Comparison of ENCODE assay signal across 1 cellular context in the genomic region with DNA sequence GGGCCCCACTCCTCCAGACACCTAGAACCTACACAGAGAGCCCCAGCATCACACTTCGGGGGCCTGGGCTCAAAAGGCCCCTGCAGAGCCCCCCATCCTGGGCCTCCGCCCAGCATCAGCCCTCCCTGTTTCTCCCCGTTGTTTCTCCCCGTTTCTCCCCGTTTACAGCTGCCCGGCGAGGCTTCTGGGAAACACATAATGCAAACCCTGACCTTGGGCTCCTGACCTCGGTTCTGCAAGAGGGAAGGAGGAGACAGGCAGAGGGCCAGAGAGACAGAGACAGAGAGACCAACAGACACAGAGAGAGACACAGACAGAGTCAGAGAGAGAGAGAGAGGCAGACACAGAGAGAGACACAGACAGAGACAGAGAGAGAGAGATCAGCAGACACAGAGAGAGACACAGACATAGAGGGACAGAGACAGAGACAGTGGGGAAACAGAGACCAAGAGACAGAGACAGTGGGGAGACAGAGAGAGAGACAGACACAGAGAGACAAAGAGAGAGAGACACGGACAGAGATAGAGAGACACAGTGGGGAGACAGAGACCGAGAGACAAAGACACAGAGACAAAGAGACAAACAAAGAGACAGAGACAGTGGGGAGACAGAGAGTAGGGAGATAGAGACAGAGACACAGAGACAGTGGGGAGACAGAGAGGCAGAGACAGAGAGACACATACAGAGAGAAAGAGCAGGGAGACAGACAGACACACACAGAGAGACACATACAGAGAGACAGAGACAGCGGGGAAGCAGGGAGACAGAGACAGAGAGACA.
TF ChIP-seq lines count a peak whose summit lies in the region.

No MANE protein-coding gene starts in this region.

TF ChIP-seq in K562, 482 proteins besides CTCF, POLR2A, EP300 and RAD21 (continued from another document and continues in another):
- TF ChIP-seq, protein P1, sequence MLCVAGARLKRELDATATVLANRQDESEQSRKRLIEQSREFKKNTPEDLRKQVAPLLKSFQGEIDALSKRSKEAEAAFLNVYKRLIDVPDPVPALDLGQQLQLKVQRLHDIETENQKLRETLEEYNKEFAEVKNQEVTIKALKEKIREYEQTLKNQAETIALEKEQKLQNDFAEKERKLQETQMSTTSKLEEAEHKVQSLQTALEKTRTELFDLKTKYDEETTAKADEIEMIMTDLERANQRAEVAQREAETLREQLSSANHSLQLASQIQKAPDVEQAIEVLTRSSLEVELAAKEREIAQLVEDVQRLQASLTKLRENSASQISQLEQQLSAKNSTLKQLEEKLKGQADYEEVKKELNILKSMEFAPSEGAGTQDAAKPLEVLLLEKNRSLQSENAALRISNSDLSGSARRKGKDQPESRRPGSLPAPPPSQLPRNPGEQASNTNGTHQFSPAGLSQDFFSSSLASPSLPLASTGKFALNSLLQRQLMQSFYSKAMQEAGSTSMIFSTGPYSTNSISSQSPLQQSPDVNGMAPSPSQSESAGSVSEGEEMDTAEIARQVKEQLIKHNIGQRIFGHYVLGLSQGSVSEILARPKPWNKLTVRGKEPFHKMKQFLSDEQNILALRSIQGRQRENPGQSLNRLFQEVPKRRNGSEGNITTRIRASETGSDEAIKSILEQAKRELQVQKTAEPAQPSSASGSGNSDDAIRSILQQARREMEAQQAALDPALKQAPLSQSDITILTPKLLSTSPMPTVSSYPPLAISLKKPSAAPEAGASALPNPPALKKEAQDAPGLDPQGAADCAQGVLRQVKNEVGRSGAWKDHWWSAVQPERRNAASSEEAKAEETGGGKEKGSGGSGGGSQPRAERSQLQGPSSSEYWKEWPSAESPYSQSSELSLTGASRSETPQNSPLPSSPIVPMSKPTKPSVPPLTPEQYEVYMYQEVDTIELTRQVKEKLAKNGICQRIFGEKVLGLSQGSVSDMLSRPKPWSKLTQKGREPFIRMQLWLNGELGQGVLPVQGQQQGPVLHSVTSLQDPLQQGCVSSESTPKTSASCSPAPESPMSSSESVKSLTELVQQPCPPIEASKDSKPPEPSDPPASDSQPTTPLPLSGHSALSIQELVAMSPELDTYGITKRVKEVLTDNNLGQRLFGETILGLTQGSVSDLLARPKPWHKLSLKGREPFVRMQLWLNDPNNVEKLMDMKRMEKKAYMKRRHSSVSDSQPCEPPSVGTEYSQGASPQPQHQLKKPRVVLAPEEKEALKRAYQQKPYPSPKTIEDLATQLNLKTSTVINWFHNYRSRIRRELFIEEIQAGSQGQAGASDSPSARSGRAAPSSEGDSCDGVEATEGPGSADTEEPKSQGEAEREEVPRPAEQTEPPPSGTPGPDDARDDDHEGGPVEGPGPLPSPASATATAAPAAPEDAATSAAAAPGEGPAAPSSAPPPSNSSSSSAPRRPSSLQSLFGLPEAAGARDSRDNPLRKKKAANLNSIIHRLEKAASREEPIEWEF (CRISPR knock-in tag; IDR thresholded peaks at IDR 0.05), result no peak
- TF ChIP-seq CCNT2 (IDR thresholded peaks at IDR 0.05; ENCODE audit: borderline replicate concordance, extremely low read depth, insufficient read length, low read depth, low read length) (no peak), HDAC3 (IDR thresholded peaks at IDR 0.05; ENCODE audit: borderline replicate concordance, partially characterized antibody) (no peak), CSDE1 (IDR thresholded peaks at IDR 0.05) (no peak), NCOA4 (IDR thresholded peaks at IDR 0.05; ENCODE audit: partially characterized antibody) (no peak), NFIC (IDR thresholded peaks at IDR 0.05) (0 out of 2 replicates have a peak, but pooled peaks have one; percentile 15), LARP7 (IDR thresholded peaks at IDR 0.05) (0 out of 2 replicates have a peak, but pooled peaks have one; percentile 33), NR2C2 (CRISPR knock-in tag; IDR thresholded peaks at IDR 0.05) (no peak), NR2C2 (tag; IDR thresholded peaks at IDR 0.05) (no peak), MEF2D (tag; conservative IDR thresholded peaks at IDR 0.05; ENCODE audit: low read depth) (no peak), XRCC4 (IDR thresholded peaks at IDR 0.05; ENCODE audit: extremely low read depth, insufficient read depth, insufficient read length) (no peak), ZNF551 (CRISPR knock-in tag; IDR thresholded peaks at IDR 0.05) (no peak), LEF1 (IDR thresholded peaks at IDR 0.05) (no peak), CHD1 (IDR thresholded peaks at IDR 0.05; ENCODE audit: low read length) (no peak), PHF20 (IDR thresholded peaks at IDR 0.05; ENCODE audit: partially characterized antibody) (peak; percentile 39), ZNF766 (CRISPR knock-in tag; conservative IDR thresholded peaks at IDR 0.05) (no peak), ZNF121 (CRISPR knock-in tag; conservative IDR thresholded peaks at IDR 0.05) (no peak), ZNF76 (CRISPR knock-in tag; IDR thresholded peaks at IDR 0.05; ENCODE audit: borderline replicate concordance) (no peak), ELF1 (tag; IDR thresholded peaks at IDR 0.05) (no peak), ZNF408 (CRISPR knock-in tag; IDR thresholded peaks at IDR 0.05; ENCODE audit: low read depth) (no peak), ETV6 (IDR thresholded peaks at IDR 0.05; ENCODE audit: borderline replicate concordance in 1 of 2, low read depth in 2 of 2, low read length in 1 of 2) (no peak), ETV6 (CRISPR knock-in tag; IDR thresholded peaks at IDR 0.05; ENCODE audit: borderline replicate concordance) (no peak), RFX7 (CRISPR knock-in tag; IDR thresholded peaks at IDR 0.05) (no peak), ARID2 (IDR thresholded peaks at IDR 0.05) (0 out of 2 replicates have a peak, but pooled peaks have one; percentile 29), CC2D1A (IDR thresholded peaks at IDR 0.05) (0 out of 2 replicates have a peak, but pooled peaks have one; percentile 25), TFAM (CRISPR knock-in tag; conservative IDR thresholded peaks at IDR 0.05) (no peak), HDAC1 (IDR thresholded peaks at IDR 0.05) (peak in 1 of 2 experiments; percentile 35; a peak in 2 of 4 replicates), BCOR (IDR thresholded peaks at IDR 0.05) (peak; percentile 69; the same call in 1 of the 2 replicates), ESRRA (IDR thresholded peaks at IDR 0.05; ENCODE audit: borderline replicate concordance, low read depth) (0 out of 2 replicates have a peak, but pooled peaks have one; percentile 17), SRSF9 (IDR thresholded peaks at IDR 0.05; ENCODE audit: borderline replicate concordance, low read depth, low read length) (no peak), ZNF717 (CRISPR knock-in tag; IDR thresholded peaks at IDR 0.05) (no peak), NONO (IDR thresholded peaks at IDR 0.05; ENCODE audit: low read depth in 2 of 2, low read length in 1 of 2) (no peak), ZKSCAN3 (CRISPR knock-in tag; IDR thresholded peaks at IDR 0.05) (no peak), TAF9B (IDR thresholded peaks at IDR 0.05; ENCODE audit: partially characterized antibody) (no peak), NCOR1 (IDR thresholded peaks at IDR 0.05) (no peak)
- TF ChIP-seq, protein P2, sequence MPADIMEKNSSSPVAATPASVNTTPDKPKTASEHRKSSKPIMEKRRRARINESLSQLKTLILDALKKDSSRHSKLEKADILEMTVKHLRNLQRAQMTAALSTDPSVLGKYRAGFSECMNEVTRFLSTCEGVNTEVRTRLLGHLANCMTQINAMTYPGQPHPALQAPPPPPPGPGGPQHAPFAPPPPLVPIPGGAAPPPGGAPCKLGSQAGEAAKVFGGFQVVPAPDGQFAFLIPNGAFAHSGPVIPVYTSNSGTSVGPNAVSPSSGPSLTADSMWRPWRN (IDR thresholded peaks at IDR 0.05; ENCODE audit: low read depth), result no peak
- TF ChIP-seq, protein P3, sequence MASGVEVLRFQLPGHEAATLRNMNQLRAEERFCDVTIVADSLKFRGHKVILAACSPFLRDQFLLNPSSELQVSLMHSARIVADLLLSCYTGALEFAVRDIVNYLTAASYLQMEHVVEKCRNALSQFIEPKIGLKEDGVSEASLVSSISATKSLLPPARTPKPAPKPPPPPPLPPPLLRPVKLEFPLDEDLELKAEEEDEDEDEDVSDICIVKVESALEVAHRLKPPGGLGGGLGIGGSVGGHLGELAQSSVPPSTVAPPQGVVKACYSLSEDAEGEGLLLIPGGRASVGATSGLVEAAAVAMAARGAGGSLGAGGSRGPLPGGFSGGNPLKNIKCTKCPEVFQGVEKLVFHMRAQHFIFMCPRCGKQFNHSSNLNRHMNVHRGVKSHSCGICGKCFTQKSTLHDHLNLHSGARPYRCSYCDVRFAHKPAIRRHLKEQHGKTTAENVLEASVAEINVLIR (CRISPR knock-in tag; IDR thresholded peaks at IDR 0.05), result no peak
- TF ChIP-seq, protein P4, sequence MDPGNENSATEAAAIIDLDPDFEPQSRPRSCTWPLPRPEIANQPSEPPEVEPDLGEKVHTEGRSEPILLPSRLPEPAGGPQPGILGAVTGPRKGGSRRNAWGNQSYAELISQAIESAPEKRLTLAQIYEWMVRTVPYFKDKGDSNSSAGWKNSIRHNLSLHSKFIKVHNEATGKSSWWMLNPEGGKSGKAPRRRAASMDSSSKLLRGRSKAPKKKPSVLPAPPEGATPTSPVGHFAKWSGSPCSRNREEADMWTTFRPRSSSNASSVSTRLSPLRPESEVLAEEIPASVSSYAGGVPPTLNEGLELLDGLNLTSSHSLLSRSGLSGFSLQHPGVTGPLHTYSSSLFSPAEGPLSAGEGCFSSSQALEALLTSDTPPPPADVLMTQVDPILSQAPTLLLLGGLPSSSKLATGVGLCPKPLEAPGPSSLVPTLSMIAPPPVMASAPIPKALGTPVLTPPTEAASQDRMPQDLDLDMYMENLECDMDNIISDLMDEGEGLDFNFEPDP (CRISPR knock-in tag; IDR thresholded peaks at IDR 0.05), result no peak
- TF ChIP-seq, protein P5, sequence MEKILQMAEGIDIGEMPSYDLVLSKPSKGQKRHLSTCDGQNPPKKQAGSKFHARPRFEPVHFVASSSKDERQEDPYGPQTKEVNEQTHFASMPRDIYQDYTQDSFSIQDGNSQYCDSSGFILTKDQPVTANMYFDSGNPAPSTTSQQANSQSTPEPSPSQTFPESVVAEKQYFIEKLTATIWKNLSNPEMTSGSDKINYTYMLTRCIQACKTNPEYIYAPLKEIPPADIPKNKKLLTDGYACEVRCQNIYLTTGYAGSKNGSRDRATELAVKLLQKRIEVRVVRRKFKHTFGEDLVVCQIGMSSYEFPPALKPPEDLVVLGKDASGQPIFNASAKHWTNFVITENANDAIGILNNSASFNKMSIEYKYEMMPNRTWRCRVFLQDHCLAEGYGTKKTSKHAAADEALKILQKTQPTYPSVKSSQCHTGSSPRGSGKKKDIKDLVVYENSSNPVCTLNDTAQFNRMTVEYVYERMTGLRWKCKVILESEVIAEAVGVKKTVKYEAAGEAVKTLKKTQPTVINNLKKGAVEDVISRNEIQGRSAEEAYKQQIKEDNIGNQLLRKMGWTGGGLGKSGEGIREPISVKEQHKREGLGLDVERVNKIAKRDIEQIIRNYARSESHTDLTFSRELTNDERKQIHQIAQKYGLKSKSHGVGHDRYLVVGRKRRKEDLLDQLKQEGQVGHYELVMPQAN (IDR thresholded peaks at IDR 0.05; ENCODE audit: borderline replicate concordance), result 0 out of 2 replicates have a peak, but pooled peaks have one; percentile 35
- TF ChIP-seq, protein P6, sequence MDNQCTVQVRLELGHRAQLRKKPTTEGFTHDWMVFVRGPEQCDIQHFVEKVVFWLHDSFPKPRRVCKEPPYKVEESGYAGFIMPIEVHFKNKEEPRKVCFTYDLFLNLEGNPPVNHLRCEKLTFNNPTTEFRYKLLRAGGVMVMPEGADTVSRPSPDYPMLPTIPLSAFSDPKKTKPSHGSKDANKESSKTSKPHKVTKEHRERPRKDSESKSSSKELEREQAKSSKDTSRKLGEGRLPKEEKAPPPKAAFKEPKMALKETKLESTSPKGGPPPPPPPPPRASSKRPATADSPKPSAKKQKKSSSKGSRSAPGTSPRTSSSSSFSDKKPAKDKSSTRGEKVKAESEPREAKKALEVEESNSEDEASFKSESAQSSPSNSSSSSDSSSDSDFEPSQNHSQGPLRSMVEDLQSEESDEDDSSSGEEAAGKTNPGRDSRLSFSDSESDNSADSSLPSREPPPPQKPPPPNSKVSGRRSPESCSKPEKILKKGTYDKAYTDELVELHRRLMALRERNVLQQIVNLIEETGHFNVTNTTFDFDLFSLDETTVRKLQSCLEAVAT (IDR thresholded peaks at IDR 0.05), result no peak
- TF ChIP-seq, protein P7, sequence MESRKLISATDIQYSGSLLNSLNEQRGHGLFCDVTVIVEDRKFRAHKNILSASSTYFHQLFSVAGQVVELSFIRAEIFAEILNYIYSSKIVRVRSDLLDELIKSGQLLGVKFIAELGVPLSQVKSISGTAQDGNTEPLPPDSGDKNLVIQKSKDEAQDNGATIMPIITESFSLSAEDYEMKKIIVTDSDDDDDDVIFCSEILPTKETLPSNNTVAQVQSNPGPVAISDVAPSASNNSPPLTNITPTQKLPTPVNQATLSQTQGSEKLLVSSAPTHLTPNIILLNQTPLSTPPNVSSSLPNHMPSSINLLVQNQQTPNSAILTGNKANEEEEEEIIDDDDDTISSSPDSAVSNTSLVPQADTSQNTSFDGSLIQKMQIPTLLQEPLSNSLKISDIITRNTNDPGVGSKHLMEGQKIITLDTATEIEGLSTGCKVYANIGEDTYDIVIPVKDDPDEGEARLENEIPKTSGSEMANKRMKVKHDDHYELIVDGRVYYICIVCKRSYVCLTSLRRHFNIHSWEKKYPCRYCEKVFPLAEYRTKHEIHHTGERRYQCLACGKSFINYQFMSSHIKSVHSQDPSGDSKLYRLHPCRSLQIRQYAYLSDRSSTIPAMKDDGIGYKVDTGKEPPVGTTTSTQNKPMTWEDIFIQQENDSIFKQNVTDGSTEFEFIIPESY (CRISPR knock-in tag; IDR thresholded peaks at IDR 0.05), result no peak
- TF ChIP-seq, protein P8, sequence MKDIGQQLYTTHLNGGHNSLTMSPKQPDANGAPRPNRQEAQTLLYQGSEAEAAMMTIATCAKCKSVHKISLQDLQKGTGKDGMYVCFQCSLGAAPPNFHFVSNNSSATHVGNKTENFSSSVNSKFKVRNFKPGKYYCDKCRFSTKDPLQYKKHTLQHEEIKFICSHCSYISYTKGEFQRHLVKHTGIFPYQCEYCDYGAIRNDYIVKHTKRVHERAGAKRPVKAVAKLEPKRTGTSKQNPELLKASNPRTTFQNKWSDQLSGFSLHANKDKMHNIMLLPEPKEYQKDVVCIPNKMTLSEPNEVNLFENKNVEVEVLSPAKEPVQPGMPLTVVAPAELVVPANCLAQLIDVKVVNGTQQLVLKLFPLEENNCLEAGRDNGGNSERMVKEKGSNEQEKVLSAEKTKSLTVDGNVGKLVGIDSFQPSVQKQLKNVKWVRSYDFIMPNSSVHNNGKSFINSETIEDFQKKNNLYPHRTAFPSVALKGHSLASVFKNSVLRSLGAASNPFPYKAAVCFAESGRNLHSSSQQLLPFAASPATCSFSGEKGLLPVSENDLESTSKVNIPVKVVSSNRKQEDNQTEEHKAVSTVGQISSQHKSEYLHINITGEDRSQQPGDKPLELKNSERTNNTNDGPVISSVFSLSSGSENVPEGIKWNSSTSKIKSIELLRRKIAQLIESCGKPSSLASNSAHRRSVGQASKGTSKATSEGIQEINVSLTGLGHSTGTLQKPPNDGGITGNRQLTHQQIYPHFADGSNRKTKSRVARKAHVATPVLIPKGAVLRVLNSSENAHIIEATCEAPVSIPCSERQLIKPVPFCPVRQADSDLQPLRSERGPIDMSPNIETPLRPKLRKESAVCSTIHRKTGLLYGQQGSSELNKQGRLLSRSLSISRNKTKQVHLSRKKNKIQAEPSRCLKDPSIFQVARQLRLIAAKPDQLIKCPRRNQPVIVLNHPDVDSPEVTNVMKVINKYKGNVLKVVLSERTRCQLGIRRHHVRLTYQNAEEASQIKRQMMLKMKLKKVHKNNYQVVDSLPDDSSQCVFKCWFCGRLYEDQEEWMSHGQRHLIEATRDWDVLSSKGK (CRISPR knock-in tag; IDR thresholded peaks at IDR 0.05), result no peak
